Comparison of ENCODE assay signal across 8 cellular contexts in the genomic region with DNA sequence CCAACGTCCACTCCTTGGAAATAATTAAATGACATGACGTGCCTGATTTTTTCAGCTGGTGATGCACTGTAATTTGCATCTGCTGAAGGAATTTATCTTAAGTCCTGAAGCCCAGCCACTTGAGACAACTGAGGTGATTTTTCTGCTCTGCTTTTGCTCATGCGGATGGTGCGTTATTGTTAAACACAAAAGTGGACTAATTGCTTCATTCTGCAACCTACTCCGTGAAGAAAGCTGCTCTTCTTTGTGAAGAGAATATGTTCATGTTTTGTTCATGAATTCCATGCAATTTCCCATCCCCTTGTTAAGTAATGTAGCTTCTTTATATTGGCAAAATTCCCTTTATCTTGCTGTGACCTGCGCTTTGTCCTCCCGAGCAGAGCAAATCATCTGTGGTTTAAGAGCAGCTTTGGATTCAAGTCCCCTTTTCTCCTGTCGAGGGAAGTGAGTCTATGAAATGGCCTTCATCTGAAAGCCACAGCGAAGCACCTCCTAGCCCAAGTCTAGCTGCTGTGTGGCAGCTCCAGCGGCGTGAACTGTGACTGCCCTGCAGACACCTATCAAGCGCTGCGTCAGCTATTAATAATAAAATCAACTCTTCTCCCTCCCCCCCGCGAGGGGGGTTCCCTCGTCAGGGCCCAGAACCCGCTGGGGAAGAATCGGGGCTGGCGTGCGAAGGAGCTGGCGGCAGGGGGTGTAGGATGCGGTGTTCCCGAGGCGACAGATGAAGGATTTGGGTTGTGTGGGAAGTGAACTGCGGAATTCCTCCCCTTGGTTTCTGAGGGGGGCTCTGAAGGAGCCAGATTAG. TPM values are rescaled to one million over a fixed set of nuclear protein-coding genes. Genes with fewer than 3 reads are reported as not detected.
A peak's percentile ranks its signal among the peaks of the same experiment; 100 is the strongest.
DNase-seq lines count a peak whose midpoint lies in the region; ATAC-seq and TF ChIP-seq lines count a peak whose summit lies in the region.

No MANE protein-coding gene starts in this region.

- H3K27me3 ChIP-seq in skeletal muscle tissue (ENCODE audit: control insufficient read depth in 3 of 3, insufficient read depth in 3 of 3, low read length in 3 of 3), result no peaks in the 10 kb centered on the region

- H3K27ac ChIP-seq in skeletal muscle tissue (ENCODE audit: low read depth, low read length), result peak overlapping the region; percentile 91

- peak overlapping the region; percentile 51 to 93 (median 79) for H3K9ac ChIP-seq in skeletal muscle tissue (ENCODE audit: low read depth in 1 of 3, low read length in 3 of 3)

- H3K9me3 ChIP-seq in iPS-18c (ENCODE audit: control insufficient read depth, insufficient read depth, low read length) (no peaks in the 10 kb centered on the region), skeletal muscle tissue (ENCODE audit: control insufficient read depth in 3 of 3, low read length in 3 of 3) (no peaks in the 10 kb centered on the region)

- H3K4me3 ChIP-seq in astrocyte of the spinal cord (ENCODE audit: low read depth, low read length) (peak overlapping the region; percentile 59), iPS-18c (ENCODE audit: insufficient read depth, low read depth, low read length) (peak overlapping the region; percentile 88), skeletal muscle tissue (ENCODE audit: low read length in 3 of 3) (peak overlapping the region; percentile 79 to 86 (median 84))

- in situ Hi-C loops in astrocyte of the spinal cord (cut with HindIII; ENCODE audit: low sequenced_read_pairs), result no loop called here

- peak; percentile 10 for ATAC-seq in GM18909 (IDR thresholded peaks at IDR 0.05; ENCODE audit: poor library complexity, unreplicated experiment)
- peak; percentile 31 for ATAC-seq in SK-N-SH treated with all-trans-retinoic acid at 6 μM for 48 hours

- peaks cover 6 to 7% (median 7%) of the 10 kb centered on the region in 3 donors for H3K36me3 ChIP-seq in skeletal muscle tissue (ENCODE audit: control insufficient read depth in 3 of 3, insufficient read depth in 3 of 3, low read length in 3 of 3)

- H3K4me1 ChIP-seq in skeletal muscle tissue (ENCODE audit: control insufficient read depth in 3 of 3, insufficient read depth in 3 of 3, low read length in 3 of 3), result peaks cover 7 to 26% (median 20%) of the 10 kb centered on the region in 3 donors

- DNase-seq in AG20443 (ENCODE audit: low spot score) (peak; percentile 65), HPDE6-E6E7 (ENCODE audit: extremely low spot score) (peak; percentile 76), astrocyte of the spinal cord (ENCODE audit: low read depth, low spot score) (peak; percentile 64), NCI-H226 (no peak)

- TF ChIP-seq CTCF in astrocyte of the spinal cord (IDR thresholded peaks at IDR 0.05; ENCODE audit: low read depth, low read length), result no peak

TF ChIP-seq in SK-N-SH treated with all-trans-retinoic acid at 6 μM for 48 hours, 23 proteins besides CTCF, POLR2A, EP300 and RAD21:
- TF ChIP-seq, protein P1, sequence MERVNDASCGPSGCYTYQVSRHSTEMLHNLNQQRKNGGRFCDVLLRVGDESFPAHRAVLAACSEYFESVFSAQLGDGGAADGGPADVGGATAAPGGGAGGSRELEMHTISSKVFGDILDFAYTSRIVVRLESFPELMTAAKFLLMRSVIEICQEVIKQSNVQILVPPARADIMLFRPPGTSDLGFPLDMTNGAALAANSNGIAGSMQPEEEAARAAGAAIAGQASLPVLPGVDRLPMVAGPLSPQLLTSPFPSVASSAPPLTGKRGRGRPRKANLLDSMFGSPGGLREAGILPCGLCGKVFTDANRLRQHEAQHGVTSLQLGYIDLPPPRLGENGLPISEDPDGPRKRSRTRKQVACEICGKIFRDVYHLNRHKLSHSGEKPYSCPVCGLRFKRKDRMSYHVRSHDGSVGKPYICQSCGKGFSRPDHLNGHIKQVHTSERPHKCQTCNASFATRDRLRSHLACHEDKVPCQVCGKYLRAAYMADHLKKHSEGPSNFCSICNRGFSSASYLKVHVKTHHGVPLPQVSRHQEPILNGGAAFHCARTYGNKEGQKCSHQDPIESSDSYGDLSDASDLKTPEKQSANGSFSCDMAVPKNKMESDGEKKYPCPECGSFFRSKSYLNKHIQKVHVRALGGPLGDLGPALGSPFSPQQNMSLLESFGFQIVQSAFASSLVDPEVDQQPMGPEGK (CRISPR knock-in tag; IDR thresholded peaks at IDR 0.05; ENCODE audit: borderline replicate concordance), result peak; percentile 49; the same call in 1 of the 2 replicates
- no peak for TF ChIP-seq ZNF565 (CRISPR knock-in tag; conservative IDR thresholded peaks at IDR 0.05; ENCODE audit: low read depth)

RNA-seq across cellular contexts. Expression of a gene that starts 0.9 kb away (rescaled TPM):
- 515 TPM for total RNA-seq in skeletal muscle tissue
